17 cellular contexts compared by ENCODE assay signal in the genomic region with DNA sequence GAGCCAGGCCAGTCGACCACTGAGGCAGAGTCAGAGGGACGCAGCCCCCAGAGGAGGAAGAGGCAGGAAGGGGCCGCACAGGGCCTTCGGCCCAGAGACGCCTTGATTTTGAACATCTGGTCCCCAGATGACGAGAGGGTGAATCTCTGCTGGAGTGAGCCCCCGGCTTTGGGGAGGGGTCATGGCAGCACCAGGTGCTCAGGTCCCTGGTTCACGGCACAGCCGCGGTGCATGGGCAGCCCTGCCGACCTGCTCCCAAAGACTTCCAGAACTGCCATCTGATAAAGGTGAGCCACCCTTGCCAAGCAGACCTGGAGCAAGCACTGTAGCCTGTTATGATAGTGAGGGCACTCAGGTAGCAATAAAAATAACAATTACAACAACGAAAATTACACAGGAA. TPM values are rescaled to one million over a fixed set of nuclear protein-coding genes. Genes with fewer than 3 reads are reported as not detected.
DNase-seq lines count a peak whose midpoint lies in the region; ATAC-seq and TF ChIP-seq lines count a peak whose summit lies in the region.
"Had no signal": no experiment of that assay in that cellular context is flagged by ENCODE, and none has a peak within 500 bp of the region (broad histone marks: within the 10 kb centered on the region; RNA-seq: fewer than 3 reads in every experiment).

No MANE protein-coding gene starts in this region.

- peaks cover 0 to 3% (median 0%) of the 10 kb centered on the region in 7 donors for H3K9me3 Mint-ChIP-seq in CD14-positive monocyte
- peaks cover 0 to 1% (median 0%) of the 10 kb centered on the region in 11 donors for H3K9me3 Mint-ChIP-seq in naive thymus-derived CD4-positive, alpha-beta T cell
- H3K9me3 Mint-ChIP-seq in Calu3 (ENCODE audit: low read depth, unreplicated experiment), result no peaks in the 10 kb centered on the region
- no peaks in the 10 kb centered on the region for H3K9me3 Mint-ChIP-seq in endothelial cell (ENCODE audit: unreplicated experiment)
- H3K9me3 Mint-ChIP-seq: brain had no signal

- no peak for TF ChIP-seq CTCF in CD14-positive monocyte (IDR thresholded peaks at IDR 0.05)
- TF ChIP-seq CTCF in DOHH2 (IDR thresholded peaks at IDR 0.05; ENCODE audit: low read depth, low read length, poor library complexity, severe bottlenecking), result no peak
- TF ChIP-seq CTCF in Calu3 (IDR thresholded peaks at IDR 0.05; ENCODE audit: unreplicated experiment), result no peak
- TF ChIP-seq CTCF in lower lobe of right lung (IDR thresholded peaks at IDR 0.05), result no peak
- no peak for TF ChIP-seq CTCF in endothelial cell (IDR thresholded peaks at IDR 0.05; ENCODE audit: unreplicated experiment)

- H3K4me1 Mint-ChIP-seq in CD14-positive monocyte, result peaks cover 88% of the 10 kb centered on the region
- peaks cover 8 to 43% (median 22%) of the 10 kb centered on the region in 7 donors for H3K4me1 Mint-ChIP-seq in naive thymus-derived CD4-positive, alpha-beta T cell
- H3K4me1 Mint-ChIP-seq in Calu3 (ENCODE audit: low read depth, unreplicated experiment), result no peaks in the 10 kb centered on the region
- H3K4me1 Mint-ChIP-seq in endothelial cell (ENCODE audit: unreplicated experiment), result peaks cover 7% of the 10 kb centered on the region

- BruUV-seq in Calu3 (replicated peaks; lab: Mats Ljungman, UMichigan), result no TSS peak

- peaks cover 5% of the 10 kb centered on the region; the same call in 1 of the 2 replicates for H3F3A ChIP-seq in DOHH2 (ENCODE audit: control insufficient read depth, insufficient read depth)

- H3K27ac Mint-ChIP-seq in CD14-positive monocyte, result peak overlapping the region; percentile 85 to 100 (median 97)
- peak overlapping the region in 6 of 9 donors; percentile 12 to 68 (median 46) for H3K27ac Mint-ChIP-seq in naive thymus-derived CD4-positive, alpha-beta T cell
- H3K27ac Mint-ChIP-seq in Calu3 (ENCODE audit: unreplicated experiment), result no peak overlapping the region
- H3K27ac Mint-ChIP-seq in endothelial cell (ENCODE audit: unreplicated experiment), result no peak overlapping the region
- H3K27ac Mint-ChIP-seq: brain had no signal

- peaks cover 57% of the 10 kb centered on the region for H3K79me2 ChIP-seq in DOHH2 (ENCODE audit: control insufficient read depth, low read length)

- H3K27me3 ChIP-seq in DOHH2 (ENCODE audit: control insufficient read depth, low read length) (no peaks in the 10 kb centered on the region), lower lobe of right lung (ENCODE audit: low read depth) (no peaks in the 10 kb centered on the region)
- no peaks in the 10 kb centered on the region for H3K27me3 ChIP-seq in naive thymus-derived CD4-positive, alpha-beta T cell (ENCODE audit: control insufficient read depth in 2 of 2, insufficient read depth in 2 of 2, low read length in 2 of 2)

- no peak for DNase-seq in CD14-positive monocyte (ENCODE audit: low spot score)
- DNase-seq in naive thymus-derived CD4-positive, alpha-beta T cell, result no peak
- no peak for DNase-seq in Calu3
- DNase-seq in lower lobe of right lung, result no peak
- DNase-seq in endothelial cell (ENCODE audit: low spot score), result no peak
- DNase-seq: activated CD4-positive, alpha-beta T cell treated with anti-CD3 and anti-CD28 coated beads, Interleukin-2, amount 50 U/mL, for 48 hours; Caco-2; effector memory CD4-positive, alpha-beta T cell; NCI-H1417 treated with DMSO at 0.1 percent for 48 hours; NCI-H524 treated with DMSO at 0.1 percent for 48 hours; stimulated activated CD4-positive, alpha-beta T cell treated with anti-CD3 and anti-CD28 coated beads, Interleukin-4, amount 100 ng/mL, for 1 hour had no signal

- CTCF ChIA-PET in naive thymus-derived CD4-positive, alpha-beta T cell (lab: Charles Lee), result no interaction called here
- CTCF ChIA-PET in Calu3 (lab: Charles Lee), result no interaction called here

- peak overlapping the region; percentile 66 for H3K4me3 ChIP-seq in DOHH2 (ENCODE audit: low read length)
- no peak overlapping the region for H3K4me3 ChIP-seq in naive thymus-derived CD4-positive, alpha-beta T cell (ENCODE audit: low read length)
- no peak overlapping the region for H3K4me3 ChIP-seq in lower lobe of right lung
- H3K4me3 ChIP-seq: smooth muscle cell had no signal

- peaks cover 89% of the 10 kb centered on the region for H3K36me3 ChIP-seq in DOHH2 (ENCODE audit: control insufficient read depth, low read length)
- H3K36me3 ChIP-seq in naive thymus-derived CD4-positive, alpha-beta T cell (ENCODE audit: control insufficient read depth in 2 of 3, insufficient read depth in 3 of 3, low read length in 3 of 3), result peaks cover 0 to 49% (median 4%) of the 10 kb centered on the region in 3 experiments
- peaks cover 81% of the 10 kb centered on the region for H3K36me3 ChIP-seq in lower lobe of right lung

- ATAC-seq in SK-N-SH treated with all-trans-retinoic acid at 6 μM for 48 hours (no peak), lower lobe of right lung (no peak)
- no peak for ATAC-seq in naive thymus-derived CD4-positive, alpha-beta T cell

- H3K36me3 Mint-ChIP-seq in CD14-positive monocyte (peaks cover 71 to 78% of the 10 kb centered on the region in 2 donors), Calu3 (ENCODE audit: insufficient read depth, unreplicated experiment) (peaks cover 13% of the 10 kb centered on the region), endothelial cell (ENCODE audit: low read depth, unreplicated experiment) (peaks cover 38% of the 10 kb centered on the region)
- H3K36me3 Mint-ChIP-seq in naive thymus-derived CD4-positive, alpha-beta T cell, result peaks cover 4 to 39% (median 5%) of the 10 kb centered on the region in 5 donors

- H3K9me3 ChIP-seq in DOHH2 (ENCODE audit: control insufficient read depth, insufficient read depth, low read length) (no peaks in the 10 kb centered on the region), lower lobe of right lung (no peaks in the 10 kb centered on the region)
- no peaks in the 10 kb centered on the region for H3K9me3 ChIP-seq in naive thymus-derived CD4-positive, alpha-beta T cell (ENCODE audit: control insufficient read depth in 2 of 3, low read length in 3 of 3)
- H3K9me3 ChIP-seq: Caco-2 had no signal

- peak overlapping the region; percentile 42 to 58 for H3K4me3 Mint-ChIP-seq in CD14-positive monocyte
- H3K4me3 Mint-ChIP-seq in naive thymus-derived CD4-positive, alpha-beta T cell, result peak overlapping the region in 1 of 10 donors; percentile 60
- no peak overlapping the region for H3K4me3 Mint-ChIP-seq in Calu3 (ENCODE audit: low read depth, unreplicated experiment)
- no peak overlapping the region for H3K4me3 Mint-ChIP-seq in endothelial cell (ENCODE audit: unreplicated experiment)
- H3K4me3 Mint-ChIP-seq: brain had no signal

- POLR2A ChIA-PET in naive thymus-derived CD4-positive, alpha-beta T cell (lab: Charles Lee), result no interaction called here

- H3K27me3 Mint-ChIP-seq in CD14-positive monocyte (ENCODE audit: low read depth in 3 of 3), result peaks cover 0 to 4% (median 2%) of the 10 kb centered on the region in 3 donors
- H3K27me3 Mint-ChIP-seq in naive thymus-derived CD4-positive, alpha-beta T cell, result no peaks in the 10 kb centered on the region
- H3K27me3 Mint-ChIP-seq in Calu3 (ENCODE audit: unreplicated experiment), result no peaks in the 10 kb centered on the region
- no peaks in the 10 kb centered on the region for H3K27me3 Mint-ChIP-seq in endothelial cell (ENCODE audit: unreplicated experiment)
- H3K27me3 Mint-ChIP-seq: brain had no signal

- H3K4me1 ChIP-seq in DOHH2 (ENCODE audit: control insufficient read depth, low read length) (peaks cover 66% of the 10 kb centered on the region), lower lobe of right lung (peaks cover 17% of the 10 kb centered on the region)
- peaks cover 0 to 29% of the 10 kb centered on the region in 2 donors for H3K4me1 ChIP-seq in naive thymus-derived CD4-positive, alpha-beta T cell (ENCODE audit: control insufficient read depth in 2 of 2, insufficient read depth in 2 of 2, low read length in 2 of 2)
- H3K4me1 ChIP-seq: Caco-2 had no signal

- H3K27ac ChIP-seq in DOHH2 (ENCODE audit: low read depth, low read length) (peak overlapping the region; percentile 96), lower lobe of right lung (no peak overlapping the region)
- no peak overlapping the region for H3K27ac ChIP-seq in naive thymus-derived CD4-positive, alpha-beta T cell (ENCODE audit: low read depth, low read length)

- H3K9me2 ChIP-seq in DOHH2 (replicated peaks; ENCODE audit: control insufficient read depth, low read length), result no peaks in the 10 kb centered on the region

- H3K4me2 ChIP-seq in DOHH2 (ENCODE audit: low read length), result peak overlapping the region; percentile 89
- H3K4me2 ChIP-seq: smooth muscle cell had no signal

- H4K20me1 ChIP-seq in DOHH2 (ENCODE audit: control insufficient read depth, insufficient read depth, low read depth, low read length), result no peaks in the 10 kb centered on the region

- intact Hi-C loops in CD14-positive monocyte (cut with micrococcal nuclease) (loop anchor here in 1 of 2 donors (2.0 kb wide), 1 partner anchor 13 kb away; no protein-coding TSS in a partner anchor), Calu3 (cut with micrococcal nuclease; ENCODE audit: unreplicated experiment) (no loop called here), lower lobe of right lung (cut with DNase I) (no loop called here)
- intact Hi-C loops in naive thymus-derived CD4-positive, alpha-beta T cell (cut with micrococcal nuclease), result loop anchor here in 1 of 2 donors (2.0 kb wide), 1 partner anchor 29 kb away; the partner anchor contains the start of gene LPCAT1

TF ChIP-seq in SK-N-SH treated with all-trans-retinoic acid at 6 μM for 48 hours, 23 proteins besides CTCF, POLR2A, EP300 and RAD21:
- TF ChIP-seq TCF4 (CRISPR knock-in tag; IDR thresholded peaks at IDR 0.05; ENCODE audit: borderline replicate concordance) (peak; percentile 16; the same call in 1 of the 2 replicates), ZNF8 (CRISPR knock-in tag; IDR thresholded peaks at IDR 0.05) (no peak)

RNA-seq across cellular contexts. Expression of gene LPCAT1, which starts 29.8 kb away (rescaled TPM):
- 10 to 100 TPM; 34.1 to 34.8 TPM for polyA plus RNA-seq in CD14-positive monocyte
- total RNA-seq in naive thymus-derived CD4-positive, alpha-beta T cell, result 10 to 100 TPM; 29.4 to 89.4 (median 49.7) TPM
- 10 to 100 TPM in 1 of 2 donors, 1 to 10 TPM in 1; 9.9 to 23.5 TPM for polyA plus RNA-seq in naive thymus-derived CD4-positive, alpha-beta T cell
- total RNA-seq in Calu3 (2022) (42.3 and 43.8 TPM in 2 replicates), lower lobe of right lung (475 TPM), endothelial cell (ENCODE audit: unreplicated experiment) (81.3 TPM)

RNA-seq across cellular contexts. Expression of gene SLC6A3, which starts 48.7 kb away (rescaled TPM):
- polyA plus RNA-seq in CD14-positive monocyte, result not detected
- total RNA-seq in naive thymus-derived CD4-positive, alpha-beta T cell, result under 1 TPM in 1 of 5 experiments, not detected in 4; 0.07 TPM
- not detected for polyA plus RNA-seq in naive thymus-derived CD4-positive, alpha-beta T cell
- total RNA-seq in Calu3 (2022) (not detected in 2 replicates), lower lobe of right lung (0.12 TPM), endothelial cell (ENCODE audit: unreplicated experiment) (0.10 TPM)
- total RNA-seq: Caco-2, M059J, mononuclear cell, smooth muscle cell had no signal
- polyA plus RNA-seq: smooth muscle cell had no signal

Comparison
In these comparisons a context has a peak if more than half of its experiments do, and no peak if none do; other contexts are left out.
1. H3K27ac Mint-ChIP-seq: peak in CD14-positive monocyte (7 of 7) and naive thymus-derived CD4-positive, alpha-beta T cell (6 of 9); none in Calu3 (single experiment) and endothelial cell (single experiment).
2. H3K4me3 Mint-ChIP-seq: peak in CD14-positive monocyte (2 of 2); none in Calu3 (single experiment) and endothelial cell (single experiment).